In the genomic region with DNA sequence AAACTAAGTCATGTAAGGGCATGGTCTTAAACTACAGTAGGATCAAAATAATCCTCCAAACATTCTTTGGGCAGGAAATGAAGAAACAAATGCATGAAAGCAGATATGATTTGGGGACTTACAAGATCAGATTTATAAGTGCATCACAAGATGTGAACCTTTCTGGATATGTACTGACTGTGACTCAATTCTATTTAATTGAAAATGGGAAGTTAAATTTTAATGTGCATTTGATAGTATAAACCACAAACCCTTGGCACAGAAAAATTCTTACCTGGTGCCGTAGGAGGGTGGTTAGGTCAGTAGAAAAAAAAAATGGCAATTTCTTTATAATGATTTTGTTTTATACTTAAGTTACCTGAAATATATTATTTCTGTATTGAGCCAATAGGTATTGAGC, we compare ENCODE assay signal across 14 cellular contexts.
A peak's percentile ranks its signal among the peaks of the same experiment; 100 is the strongest.
DNase-seq lines count a peak whose midpoint lies in the region; ATAC-seq and TF ChIP-seq lines count a peak whose summit lies in the region.
"Had no signal": no experiment of that assay in that cellular context is flagged by ENCODE, and none has a peak within 500 bp of the region (broad histone marks: within the 10 kb centered on the region; RNA-seq: fewer than 3 reads in every experiment).

No MANE protein-coding gene starts in this region.

- no peak overlapping the region for H2AFZ ChIP-seq in mammary epithelial cell (ENCODE audit: low read depth, low read length)
- H2AFZ ChIP-seq in smooth muscle cell (ENCODE audit: low read depth) = no peak overlapping the region

- H3K4me2 ChIP-seq in mammary epithelial cell (ENCODE audit: insufficient read depth, low read depth, low read length) = no peak overlapping the region
- H3K4me2 ChIP-seq in smooth muscle cell = no peak overlapping the region

- TF ChIP-seq CTCF in mammary epithelial cell (conservative IDR thresholded peaks at IDR 0.05 in 1 of 2, IDR thresholded peaks at IDR 0.05 in 1 of 2; ENCODE audit: extremely low read depth in 1 of 2, insufficient read depth in 1 of 2, low read depth in 1 of 2, low read length in 2 of 2) = no peak
- no peak for TF ChIP-seq CTCF in breast epithelium (IDR thresholded peaks at IDR 0.05)
- TF ChIP-seq CTCF in esophagus squamous epithelium (IDR thresholded peaks at IDR 0.05) = no peak
- no peak for TF ChIP-seq CTCF in smooth muscle cell (IDR thresholded peaks at IDR 0.05; ENCODE audit: borderline replicate concordance, insufficient read depth, poor library complexity, severe bottlenecking)
- TF ChIP-seq CTCF in psoas muscle (IDR thresholded peaks at IDR 0.05) = no peak

- H3K4me3 ChIP-seq in mammary epithelial cell (replicated peaks in 1 of 3; ENCODE audit: insufficient read depth in 1 of 3, low read depth in 2 of 3, low read length in 3 of 3) (no peak overlapping the region), breast epithelium (no peak overlapping the region), esophagus squamous epithelium (no peak overlapping the region), smooth muscle cell (no peak overlapping the region), SJCRH30 (no peak overlapping the region), psoas muscle (no peak overlapping the region)

- H3K27me3 ChIP-seq in mammary epithelial cell (ENCODE audit: insufficient read depth, low read length) (no peaks in the 10 kb centered on the region), breast epithelium (no peaks in the 10 kb centered on the region), esophagus squamous epithelium (no peaks in the 10 kb centered on the region), smooth muscle cell (ENCODE audit: low read depth) (no peaks in the 10 kb centered on the region), SJCRH30 (no peaks in the 10 kb centered on the region), psoas muscle (ENCODE audit: insufficient read depth in 3 of 3, low read length in 2 of 3) (no peaks in the 10 kb centered on the region)

- no peak for TF ChIP-seq POLR2A in breast epithelium (IDR thresholded peaks at IDR 0.05)
- no peak for TF ChIP-seq POLR2A in esophagus squamous epithelium (IDR thresholded peaks at IDR 0.05)

- H3K27ac ChIP-seq in mammary epithelial cell (ENCODE audit: insufficient read depth, low read depth, low read length) (peak overlapping the region; percentile 96), breast epithelium (no peak overlapping the region), esophagus squamous epithelium (peak overlapping the region in 3 of 4 donors; percentile 24 to 51 (median 38)), smooth muscle cell (ENCODE audit: low read depth) (peak overlapping the region; percentile 91), SJCRH30 (no peak overlapping the region), psoas muscle (no peak overlapping the region)

- H3K9me3 ChIP-seq in mammary epithelial cell (replicated peaks; ENCODE audit: insufficient read depth, low read length) (no peaks in the 10 kb centered on the region), breast epithelium (no peaks in the 10 kb centered on the region), esophagus squamous epithelium (no peaks in the 10 kb centered on the region), smooth muscle cell (replicated peaks; ENCODE audit: low read depth) (no peaks in the 10 kb centered on the region), SJCRH30 (replicated peaks) (no peaks in the 10 kb centered on the region), psoas muscle (no peaks in the 10 kb centered on the region)

- H4K20me1 ChIP-seq in mammary epithelial cell (ENCODE audit: insufficient read depth, low read length) (no peaks in the 10 kb centered on the region), smooth muscle cell (ENCODE audit: low read depth) (no peaks in the 10 kb centered on the region)

- CTCF ChIA-PET in mammary epithelial cell (lab: Charles Lee; ENCODE audit: low non-redundant PET) = interaction anchor here (0.8 kb wide), 1 partner anchor 78 kb away, joined by 6 read pairs; no protein-coding TSS in a partner anchor

- no TSS peak for BruUV-seq in mammary epithelial cell (replicated peaks; lab: Mats Ljungman, UMichigan)

- H3K4me1 ChIP-seq in mammary epithelial cell (ENCODE audit: insufficient read depth, low read length) (peaks cover 69% of the 10 kb centered on the region), breast epithelium (no peaks in the 10 kb centered on the region), esophagus squamous epithelium (peaks cover 4 to 69% (median 28%) of the 10 kb centered on the region in 3 donors), smooth muscle cell (ENCODE audit: low read depth) (peaks cover 36% of the 10 kb centered on the region), SJCRH30 (peaks cover 9% of the 10 kb centered on the region), psoas muscle (peaks cover 17% of the 10 kb centered on the region)

- H3K79me2 ChIP-seq in mammary epithelial cell (ENCODE audit: insufficient read depth, low read length) = no peaks in the 10 kb centered on the region
- no peaks in the 10 kb centered on the region for H3K79me2 ChIP-seq in smooth muscle cell (ENCODE audit: low read depth)

- no peak for DNase-seq in mammary epithelial cell
- DNase-seq in breast epithelium (ENCODE audit: low spot score in 2 of 2) = no peak
- peak; percentile 15 for DNase-seq in M059J (ENCODE audit: low read depth)
- no peak for DNase-seq in esophagus squamous epithelium (lab: John Stamatoyannopoulos, UW)
- no peak for DNase-seq in smooth muscle cell (lab: John Stamatoyannopoulos, UW; ENCODE audit: unreplicated experiment)
- DNase-seq in SJCRH30 = no peak
- no peak for DNase-seq in psoas muscle
- DNase-seq: 8988T, C1 segment of cervical spinal cord, KG1, MM.1S, NCI-H446 treated with DMSO at 0.1 percent for 48 hours, NCI-H82 had no signal

- H3K9ac ChIP-seq in mammary epithelial cell (ENCODE audit: insufficient read depth, low read length) (no peak overlapping the region), smooth muscle cell (ENCODE audit: low read depth) (no peak overlapping the region)

- dilution Hi-C loops in mammary epithelial cell (cut with HindIII; ENCODE audit: low sequenced_read_pairs) = no loop called here

- H3K36me3 ChIP-seq in mammary epithelial cell (ENCODE audit: insufficient read depth, low read length) = no peaks in the 10 kb centered on the region
- H3K36me3 ChIP-seq in breast epithelium = no peaks in the 10 kb centered on the region
- H3K36me3 ChIP-seq in esophagus squamous epithelium = no peaks in the 10 kb centered on the region
- no peaks in the 10 kb centered on the region for H3K36me3 ChIP-seq in smooth muscle cell (ENCODE audit: low read depth)
- H3K36me3 ChIP-seq in SJCRH30 = no peaks in the 10 kb centered on the region
- H3K36me3 ChIP-seq in psoas muscle (ENCODE audit: insufficient read depth in 1 of 2, low read depth in 1 of 2) = no peaks in the 10 kb centered on the region

- intact Hi-C loops in mammary epithelial cell (cut with micrococcal nuclease) (no loop called here), breast epithelium (cut with DNase I; ENCODE audit: low total_unique reads) (no loop called here), esophagus squamous epithelium (cut with DNase I) (no loop called here), psoas muscle (cut with DNase I) (loop anchor here in 1 of 2 donors (5.0 to 10.0 kb wide), 2 partner anchors 52 to 171 kb away; no protein-coding TSS in a partner anchor)

- in situ Hi-C loops in mammary epithelial cell (cut with MboI; ENCODE audit: low sequenced_read_pairs in 2 of 2) = loop anchor here in 1 of 2 donors (25.0 kb wide), 1 partner anchor 268 kb away; the partner anchor contains the start of gene TGFBR2

- peaks cover 3% of the 10 kb centered on the region for H3F3A ChIP-seq in smooth muscle cell (ENCODE audit: low read depth)

- WGBS in mammary epithelial cell (ENCODE audit: low coverage, missing lambda C conversion rate) = 8% methylated on average over 1 of the region's 1 CpG
- 55 to 63% methylated on average over 1 of the region's 1 CpG for WGBS in esophagus squamous epithelium, 2 donors
- 97% methylated on average over 1 of the region's 1 CpG for WGBS in smooth muscle cell (ENCODE audit: low lambda C conversion rate)
- WGBS in psoas muscle, 3 donors = 88 to 97% (median 97%) methylated on average over 1 of the region's 1 CpG

- ATAC-seq in GM21381 (IDR thresholded peaks at IDR 0.05; ENCODE audit: unreplicated experiment) (no peak), psoas muscle (no peak)

Comparison
In these comparisons a context has a peak if more than half of its experiments do, and no peak if none do; other contexts are left out.
1. H3K27ac ChIP-seq: peak in mammary epithelial cell (single experiment), esophagus squamous epithelium (3 of 4) and smooth muscle cell (single experiment); none in breast epithelium (0 of 2), SJCRH30 (single experiment) and psoas muscle (single experiment).